In the genomic region with DNA sequence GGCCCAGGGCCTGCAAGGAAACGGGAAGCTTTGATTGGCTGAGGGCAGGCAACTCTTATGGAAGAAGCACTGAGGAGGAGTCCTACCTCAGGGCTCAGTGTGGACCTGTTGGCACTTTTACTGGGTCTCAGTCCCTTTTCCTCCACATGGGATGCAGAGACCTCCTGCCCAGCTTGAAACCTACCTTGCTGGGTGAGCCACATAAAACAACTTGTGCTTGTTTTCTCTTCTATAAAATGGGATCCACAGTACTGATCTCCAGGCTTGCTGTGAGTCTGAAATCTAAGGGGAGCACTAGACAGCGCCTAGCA, we compare ENCODE assay signal across 8 cellular contexts. TPM values are rescaled to one million over a fixed set of nuclear protein-coding genes. Genes with fewer than 3 reads are reported as not detected.
DNase-seq lines count a peak whose midpoint lies in the region; ATAC-seq, FAIRE-seq and TF ChIP-seq lines count a peak whose summit lies in the region.

No MANE protein-coding gene starts in this region.

- intact Hi-C loops in pancreas (cut with DNase I), result no loop called here

- H3K4me3 Mint-ChIP-seq in endothelial cell (ENCODE audit: unreplicated experiment), result peak overlapping the region; percentile 94

- H3K9me3 Mint-ChIP-seq in endothelial cell (ENCODE audit: unreplicated experiment), result no peaks in the 10 kb centered on the region

- DNase-seq in NT2/D1 (ENCODE audit: low read depth, low spot score) (no peak), endothelial cell (ENCODE audit: low spot score) (no peak), pancreas (no peak), RPMI8226 (no peak)

- peaks cover 3% of the 10 kb centered on the region for H3K36me3 Mint-ChIP-seq in endothelial cell (ENCODE audit: low read depth, unreplicated experiment)

- TF ChIP-seq CTCF in endothelial cell (IDR thresholded peaks at IDR 0.05; ENCODE audit: unreplicated experiment), result no peak
- TF ChIP-seq CTCF in pancreas (IDR thresholded peaks at IDR 0.05), result no peak

- H3K4me3 ChIP-seq in NT2/D1 (ENCODE audit: insufficient read length, low read depth) (peak overlapping the region; percentile 89), pancreas (peak overlapping the region in 2 of 4 donors; percentile 49 to 70)

- peak overlapping the region; percentile 61 to 92 (median 82) for H3K27ac ChIP-seq in pancreas

- FAIRE-seq in G401.6 (lab: Jason Lieb, UNC) (peak; percentile 79), pancreas (lab: Jason Lieb, UNC) (no peak)

- ATAC-seq in pancreas (no peak), GM19023 (IDR thresholded peaks at IDR 0.05; ENCODE audit: unreplicated experiment) (no peak), HG03571 (IDR thresholded peaks at IDR 0.05; ENCODE audit: unreplicated experiment) (no peak), GM21528 (IDR thresholded peaks at IDR 0.05; ENCODE audit: low FRiP score, unreplicated experiment) (no peak)

- H3K27ac Mint-ChIP-seq in endothelial cell (ENCODE audit: unreplicated experiment), result peak overlapping the region; percentile 76

- no peaks in the 10 kb centered on the region for H3K9me3 ChIP-seq in NT2/D1 (ENCODE audit: insufficient read depth, low read length)
- no peaks in the 10 kb centered on the region for H3K9me3 ChIP-seq in pancreas

- H3K27me3 Mint-ChIP-seq in endothelial cell (ENCODE audit: unreplicated experiment), result peaks cover 7% of the 10 kb centered on the region

- H3K9ac ChIP-seq in NT2/D1 (ENCODE audit: insufficient read length, low read depth), result peak overlapping the region; percentile 98

- peaks cover 26% of the 10 kb centered on the region for H3K36me3 ChIP-seq in NT2/D1 (ENCODE audit: insufficient read depth, insufficient read length, low read length)
- H3K36me3 ChIP-seq in pancreas, result no peaks in the 10 kb centered on the region

- H3K4me1 Mint-ChIP-seq in endothelial cell (ENCODE audit: unreplicated experiment), result peaks cover 32% of the 10 kb centered on the region

- WGBS in pancreas, 2 donors, result 70 to 77% methylated on average over 2 of the region's 2 CpGs

- peaks cover 12% of the 10 kb centered on the region for H3K4me1 ChIP-seq in NT2/D1 (ENCODE audit: insufficient read depth, insufficient read length)
- H3K4me1 ChIP-seq in pancreas, result peaks cover 0 to 26% (median 10%) of the 10 kb centered on the region in 3 donors

- H3K27me3 ChIP-seq in NT2/D1 (ENCODE audit: insufficient read depth, insufficient read length) (no peaks in the 10 kb centered on the region), pancreas (no peaks in the 10 kb centered on the region)

RNA-seq across cellular contexts. Expression of a gene that starts 4.0 kb away (rescaled TPM):
- total RNA-seq in endothelial cell (ENCODE audit: unreplicated experiment) (420 TPM), pancreas (100 to 1,000 TPM; 107 to 162 (median 150) TPM)
- 10 to 100 TPM; 42.9 to 77.3 TPM for polyA plus RNA-seq in pancreas

RNA-seq across cellular contexts. Expression of a gene that starts 17.3 kb away (rescaled TPM):
- 14.7 TPM for total RNA-seq in endothelial cell (ENCODE audit: unreplicated experiment)
- total RNA-seq in pancreas, result 1 to 10 TPM; 2.5 to 4.3 (median 3.7) TPM
- 10 to 100 TPM; 10.0 to 11.0 TPM for polyA plus RNA-seq in pancreas

RNA-seq across cellular contexts. Expression of a gene that starts 28.3 kb away (rescaled TPM):
- total RNA-seq in endothelial cell (ENCODE audit: unreplicated experiment), result 35.4 TPM
- total RNA-seq in pancreas, result 10 to 100 TPM; 19.5 to 29.3 (median 21.1) TPM
- polyA plus RNA-seq in pancreas, result 10 to 100 TPM; 75.2 to 90.3 TPM

RNA-seq across cellular contexts. Expression of a gene that starts 39.0 kb away (rescaled TPM):
- total RNA-seq in endothelial cell (ENCODE audit: unreplicated experiment) (42.1 TPM), pancreas (10 to 100 TPM; 18.3 to 31.5 (median 25.4) TPM)
- polyA plus RNA-seq in pancreas, result 10 to 100 TPM; 27.6 to 56.9 TPM
